In genomic region chr17:41748275-41748674, GRCh38 we compare ENCODE assay signal across 34 cellular contexts. TPM values are rescaled to one million over a fixed set of nuclear protein-coding genes. Genes with fewer than 3 reads are reported as not detected.
"Had no signal": no experiment of that assay in that cellular context is flagged by ENCODE, and none has a peak within 500 bp of the region (broad histone marks: within the 10 kb centered on the region; RNA-seq: fewer than 3 reads in every experiment).

No MANE protein-coding gene starts in this region.

- H3K27ac Mint-ChIP-seq: activated CD4-positive, alpha-beta memory T cell treated with anti-CD3 and anti-CD28 coated beads, Interleukin-2, amount 10 ng/mL, durations not matched to agents 7 days and 5 days; activated CD4-positive, alpha-beta T cell treated with anti-CD3 and anti-CD28 coated beads, Interleukin-2, amount 10 ng/mL, durations not matched to agents 7 days and 5 days; activated naive CD4-positive, alpha-beta T cell treated with anti-CD3 and anti-CD28 coated beads, Interleukin-2, amount 10 ng/mL, durations not matched to agents 7 days and 5 days; activated naive CD4-positive, alpha-beta T cell treated with anti-CD3 and anti-CD28 coated beads, Interleukin-2, amount 50 U/mL, for 72 hours; activated naive CD8-positive, alpha-beta T cell treated with anti-CD3 and anti-CD28 coated beads, Interleukin-2, amount 10 ng/mL, durations not matched to agents 7 days and 5 days; activated T-cell treated with anti-CD3 and anti-CD28 coated beads, Interleukin-2, amount 50 U/mL, for 24 hours; activated T-cell treated with anti-CD3 and anti-CD28 coated beads, Interleukin-2, amount 50 U/mL, for 72 hours; brain; WTC11 had no signal

- H3K27me3 ChIP-seq: ascending aorta, breast epithelium, cardiac muscle cell, colonic mucosa, foreskin keratinocyte, gastrocnemius medialis, heart left ventricle had no signal

- H3K9me3 Mint-ChIP-seq: activated CD4-positive, alpha-beta memory T cell treated with anti-CD3 and anti-CD28 coated beads, Interleukin-2, amount 10 ng/mL, durations not matched to agents 7 days and 5 days; activated CD4-positive, alpha-beta T cell treated with anti-CD3 and anti-CD28 coated beads, Interleukin-2, amount 10 ng/mL, durations not matched to agents 7 days and 5 days; activated naive CD4-positive, alpha-beta T cell treated with anti-CD3 and anti-CD28 coated beads, Interleukin-2, amount 10 ng/mL, durations not matched to agents 7 days and 5 days; activated naive CD4-positive, alpha-beta T cell treated with anti-CD3 and anti-CD28 coated beads, Interleukin-2, amount 50 U/mL, for 72 hours; activated naive CD8-positive, alpha-beta T cell treated with anti-CD3 and anti-CD28 coated beads, Interleukin-2, amount 10 ng/mL, durations not matched to agents 7 days and 5 days; activated T-cell treated with anti-CD3 and anti-CD28 coated beads, Interleukin-2, amount 50 U/mL, for 24 hours; activated T-cell treated with anti-CD3 and anti-CD28 coated beads, Interleukin-2, amount 50 U/mL, for 72 hours; brain; WTC11 had no signal

- H3K4me3 Mint-ChIP-seq: activated CD4-positive, alpha-beta memory T cell treated with anti-CD3 and anti-CD28 coated beads, Interleukin-2, amount 10 ng/mL, durations not matched to agents 7 days and 5 days; activated CD4-positive, alpha-beta T cell treated with anti-CD3 and anti-CD28 coated beads, Interleukin-2, amount 10 ng/mL, durations not matched to agents 7 days and 5 days; activated naive CD4-positive, alpha-beta T cell treated with anti-CD3 and anti-CD28 coated beads, Interleukin-2, amount 10 ng/mL, durations not matched to agents 7 days and 5 days; activated naive CD8-positive, alpha-beta T cell treated with anti-CD3 and anti-CD28 coated beads, Interleukin-2, amount 10 ng/mL, durations not matched to agents 7 days and 5 days; activated T-cell treated with anti-CD3 and anti-CD28 coated beads, Interleukin-2, amount 50 U/mL, for 24 hours; activated T-cell treated with anti-CD3 and anti-CD28 coated beads, Interleukin-2, amount 50 U/mL, for 72 hours; brain; WTC11 had no signal

- H3K9me3 ChIP-seq: ascending aorta, breast epithelium, colonic mucosa, esophagus muscularis mucosa, gastrocnemius medialis, heart left ventricle had no signal

- H3K36me3 Mint-ChIP-seq: activated naive CD4-positive, alpha-beta T cell treated with anti-CD3 and anti-CD28 coated beads, Interleukin-2, amount 10 ng/mL, durations not matched to agents 7 days and 5 days; activated naive CD4-positive, alpha-beta T cell treated with anti-CD3 and anti-CD28 coated beads, Interleukin-2, amount 50 U/mL, for 72 hours; activated naive CD8-positive, alpha-beta T cell treated with anti-CD3 and anti-CD28 coated beads, Interleukin-2, amount 10 ng/mL, durations not matched to agents 7 days and 5 days; brain; WTC11 had no signal

- DNase-seq: activated CD4-positive, alpha-beta memory T cell treated with anti-CD3 and anti-CD28 coated beads, Interleukin-2, amount 10 ng/mL, durations not matched to agents 7 days and 5 days; activated CD4-positive, alpha-beta T cell treated with anti-CD3 and anti-CD28 coated beads for 1 hour; activated CD4-positive, alpha-beta T cell treated with anti-CD3 and anti-CD28 coated beads for 4 hours; activated CD4-positive, alpha-beta T cell treated with anti-CD3 and anti-CD28 coated beads, Interleukin-2, amount 10 ng/mL, durations not matched to agents 7 days and 5 days; activated CD4-positive, alpha-beta T cell treated with anti-CD3 and anti-CD28 coated beads, Interleukin-2, amount 50 U/mL, for 4 hours; activated CD8-positive, alpha-beta memory T cell treated with anti-CD3 and anti-CD28 coated beads, Interleukin-2, amount 50 U/mL, for 48 hours; activated gamma-delta T cell; activated naive CD4-positive, alpha-beta T cell; activated naive CD4-positive, alpha-beta T cell treated with anti-CD3 and anti-CD28 coated beads, Interleukin-2, amount 10 ng/mL, durations not matched to agents 7 days and 5 days; activated naive CD8-positive, alpha-beta T cell treated with anti-CD3 and anti-CD28 coated beads, Interleukin-2, amount 10 ng/mL, durations not matched to agents 7 days and 5 days; activated T-cell treated with anti-CD3 and anti-CD28 coated beads for 4 hours; activated T-cell treated with anti-CD3 and anti-CD28 coated beads, Interleukin-2, amount 50 U/mL, for 24 hours; activated T-cell treated with anti-CD3 and anti-CD28 coated beads, Interleukin-2, amount 50 U/mL, for 72 hours; central memory CD4-positive, alpha-beta T cell; cerebellar nuclear complex; colonic mucosa; effector CD8-positive, alpha-beta T cell; erythroblast; gastrocnemius medialis; glutamatergic neuron; heart left ventricle; T-helper 2 cell had no signal

- H3K4me1 ChIP-seq: ascending aorta, breast epithelium, colonic mucosa, esophagus muscularis mucosa, foreskin keratinocyte, gastrocnemius medialis had no signal

- H3K4me3 ChIP-seq: ascending aorta, breast epithelium, cardiac muscle cell, colonic mucosa, esophagus muscularis mucosa, gastrocnemius medialis, heart left ventricle had no signal

- H3K27ac ChIP-seq: ascending aorta, breast epithelium, cardiac muscle cell, colonic mucosa, esophagus muscularis mucosa, foreskin keratinocyte, gastrocnemius medialis, heart left ventricle had no signal

- H3K4me1 Mint-ChIP-seq: activated CD4-positive, alpha-beta memory T cell treated with anti-CD3 and anti-CD28 coated beads, Interleukin-2, amount 10 ng/mL, durations not matched to agents 7 days and 5 days; activated CD4-positive, alpha-beta T cell treated with anti-CD3 and anti-CD28 coated beads, Interleukin-2, amount 10 ng/mL, durations not matched to agents 7 days and 5 days; activated naive CD4-positive, alpha-beta T cell treated with anti-CD3 and anti-CD28 coated beads, Interleukin-2, amount 10 ng/mL, durations not matched to agents 7 days and 5 days; activated naive CD8-positive, alpha-beta T cell treated with anti-CD3 and anti-CD28 coated beads, Interleukin-2, amount 10 ng/mL, durations not matched to agents 7 days and 5 days; brain; WTC11 had no signal

- H3K36me3 ChIP-seq: ascending aorta, breast epithelium, cardiac muscle cell, colonic mucosa, esophagus muscularis mucosa, gastrocnemius medialis had no signal

- ATAC-seq: activated naive CD4-positive, alpha-beta T cell treated with anti-CD3 and anti-CD28 coated beads, Interleukin-2, amount 50 U/mL, for 72 hours; activated T-cell treated with anti-CD3 and anti-CD28 coated beads, Interleukin-2, amount 50 U/mL, for 72 hours; foreskin keratinocyte; gastrocnemius medialis; heart left ventricle; WTC11 had no signal

- H3K27me3 Mint-ChIP-seq: activated naive CD8-positive, alpha-beta T cell treated with anti-CD3 and anti-CD28 coated beads, Interleukin-2, amount 10 ng/mL, durations not matched to agents 7 days and 5 days; brain had no signal

- FAIRE-seq: endometrium, endothelial cell of umbilical vein had no signal

RNA-seq across cellular contexts. Expression of gene HAP1, which starts 13.8 kb away (rescaled TPM):
- total RNA-seq: activated naive CD4-positive, alpha-beta T cell treated with anti-CD3 and anti-CD28 coated beads, Interleukin-2, amount 50 U/mL, for 72 hours; ascending aorta had no signal

RNA-seq across cellular contexts. Expression of gene GAST, which starts 36.1 kb away (rescaled TPM):
- total RNA-seq: activated CD4-positive, alpha-beta memory T cell treated with anti-CD3 and anti-CD28 coated beads, Interleukin-2, amount 10 ng/mL, durations not matched to agents 7 days and 5 days; activated CD4-positive, alpha-beta T cell treated with anti-CD3 and anti-CD28 coated beads, Interleukin-2, amount 10 ng/mL, durations not matched to agents 7 days and 5 days; activated naive CD4-positive, alpha-beta T cell treated with anti-CD3 and anti-CD28 coated beads, Interleukin-2, amount 50 U/mL, for 72 hours; activated naive CD8-positive, alpha-beta T cell treated with anti-CD3 and anti-CD28 coated beads, Interleukin-2, amount 10 ng/mL, durations not matched to agents 7 days and 5 days; activated T-cell treated with anti-CD3 and anti-CD28 coated beads, Interleukin-2, amount 50 U/mL, for 72 hours; ascending aorta; breast epithelium; cardiac muscle cell; colonic mucosa; dermis microvascular lymphatic vessel endothelial cell; endothelial cell of umbilical vein; esophagus muscularis mucosa; gastrocnemius medialis; heart left ventricle; T-helper 1 cell treated with Interleukin-12 subunit alpha and Interleukin-12 subunit beta and Interleukin-4 antibody, amounts not matched to agents 30 ng/mL and 1 ng/mL, for 36 hours; WTC11 had no signal
- polyA plus RNA-seq: cardiac muscle cell, endothelial cell of umbilical vein, heart left ventricle had no signal
